14 cellular contexts compared by ENCODE assay signal in genomic region chr6:79546186-79546585, GRCh38. TPM values are rescaled to one million over a fixed set of nuclear protein-coding genes. Genes with fewer than 3 reads are reported as not detected.
A peak's percentile ranks its signal among the peaks of the same experiment; 100 is the strongest.
DNase-seq lines count a peak whose midpoint lies in the region; ATAC-seq and TF ChIP-seq lines count a peak whose summit lies in the region.
"Had no signal": no experiment of that assay in that cellular context is flagged by ENCODE, and none has a peak within 500 bp of the region (broad histone marks: within the 10 kb centered on the region; RNA-seq: fewer than 3 reads in every experiment).

No MANE protein-coding gene starts in this region.

- H3K27me3 ChIP-seq in psoas muscle (ENCODE audit: insufficient read depth in 3 of 3, low read length in 2 of 3) = no peaks in the 10 kb centered on the region
- no peaks in the 10 kb centered on the region for H3K27me3 ChIP-seq in CD8-positive, alpha-beta memory T cell (ENCODE audit: insufficient read depth, low read length, poor library complexity, severe bottlenecking)
- H3K27me3 ChIP-seq: ovary had no signal

- in situ Hi-C loops in G401 (cut with HindIII; ENCODE audit: low sequenced_read_pairs) = no loop called here

- intact Hi-C loops in psoas muscle (cut with DNase I) = loop anchor here in 1 of 2 donors (10.0 kb wide), 1 partner anchor 471 kb away; the partner anchor contains the start of gene PHIP

- peaks cover 3 to 20% of the 10 kb centered on the region in 2 donors for H3K36me3 ChIP-seq in psoas muscle (ENCODE audit: insufficient read depth in 1 of 2, low read depth in 1 of 2)
- H3K36me3 ChIP-seq in CD8-positive, alpha-beta memory T cell (ENCODE audit: insufficient read depth, low read length) = no peaks in the 10 kb centered on the region
- H3K36me3 ChIP-seq: ovary had no signal

- no peak for TF ChIP-seq CTCF in WTC11 (IDR thresholded peaks at IDR 0.05)
- TF ChIP-seq CTCF in fibroblast of villous mesenchyme (IDR thresholded peaks at IDR 0.05; ENCODE audit: insufficient read depth, low read depth, low read length) = no peak
- TF ChIP-seq CTCF in psoas muscle (IDR thresholded peaks at IDR 0.05) = no peak

- H3K4me1 ChIP-seq in psoas muscle = peaks cover 26% of the 10 kb centered on the region
- H3K4me1 ChIP-seq in CD8-positive, alpha-beta memory T cell (ENCODE audit: insufficient read depth, low read length) = no peaks in the 10 kb centered on the region

- H3K36me3 Mint-ChIP-seq in WTC11 = peaks cover 8% of the 10 kb centered on the region; the same call in 1 of the 2 replicates
- no peaks in the 10 kb centered on the region for H3K36me3 Mint-ChIP-seq in CD8-positive, alpha-beta memory T cell
- no peaks in the 10 kb centered on the region for H3K36me3 Mint-ChIP-seq in activated T-helper 17 cell treated with anti-CD3 and anti-CD28 coated beads, Interleukin-2, amount 50 U/mL, for 72 hours (ENCODE audit: low read depth)
- H3K36me3 Mint-ChIP-seq: activated naive CD8-positive, alpha-beta T cell treated with anti-CD3 and anti-CD28 coated beads, Interleukin-2, amount 10 ng/mL, durations not matched to agents 7 days and 5 days had no signal

- no peaks in the 10 kb centered on the region for H3K9me3 ChIP-seq in psoas muscle
- H3K9me3 ChIP-seq in CD8-positive, alpha-beta memory T cell (ENCODE audit: low read length) = no peaks in the 10 kb centered on the region
- H3K9me3 ChIP-seq: ovary had no signal

- DNase-seq in G401 (ENCODE audit: low spot score) = peak; percentile 46
- DNase-seq in WTC11 (ENCODE audit: low spot score) = no peak
- DNase-seq in fibroblast of villous mesenchyme (ENCODE audit: low read depth) = peak; percentile 30
- no peak for DNase-seq in psoas muscle
- no peak for DNase-seq in GOT3 (lab: John Stamatoyannopoulos, UW)
- no peak for DNase-seq in CD8-positive, alpha-beta memory T cell
- DNase-seq in COLO829 (ENCODE audit: low spot score) = no peak
- DNase-seq: activated naive CD8-positive, alpha-beta T cell treated with anti-CD3 and anti-CD28 coated beads, Interleukin-2, amount 10 ng/mL, durations not matched to agents 7 days and 5 days; NCI-H774; ovary; T-helper 1 cell had no signal

- WGBS in psoas muscle, 3 donors = 56 to 63% (median 62%) methylated on average over 3 of the region's 3 CpGs

- H3K27ac Mint-ChIP-seq in WTC11 = peak overlapping the region; percentile 51
- H3K27ac Mint-ChIP-seq in CD8-positive, alpha-beta memory T cell = no peak overlapping the region
- no peak overlapping the region for H3K27ac Mint-ChIP-seq in activated T-helper 17 cell treated with anti-CD3 and anti-CD28 coated beads, Interleukin-2, amount 50 U/mL, for 72 hours
- H3K27ac Mint-ChIP-seq: activated naive CD8-positive, alpha-beta T cell treated with anti-CD3 and anti-CD28 coated beads, Interleukin-2, amount 10 ng/mL, durations not matched to agents 7 days and 5 days had no signal

- POLR2A ChIA-PET in WTC11 (lab: Charles Lee) = interaction anchor here (1.7 kb wide), 1 partner anchor 10 kb away, joined by 12 read pairs; the partner anchor contains the start of gene LCA5
- POLR2A ChIA-PET in CD8-positive, alpha-beta memory T cell (lab: Charles Lee) = no interaction called here

- ATAC-seq in WTC11 (no peak), psoas muscle (no peak)
- ATAC-seq in activated T-helper 17 cell treated with anti-CD3 and anti-CD28 coated beads, Interleukin-2, amount 50 U/mL, for 72 hours (replicated peaks) = no peak

- no peaks in the 10 kb centered on the region for H3K27me3 Mint-ChIP-seq in WTC11 (ENCODE audit: low read depth)
- peaks cover 8 to 10% of the 10 kb centered on the region in 2 donors for H3K27me3 Mint-ChIP-seq in CD8-positive, alpha-beta memory T cell
- peaks cover 10% of the 10 kb centered on the region for H3K27me3 Mint-ChIP-seq in activated T-helper 17 cell treated with anti-CD3 and anti-CD28 coated beads, Interleukin-2, amount 50 U/mL, for 72 hours

- CTCF ChIA-PET in WTC11 (lab: Charles Lee) = interaction anchor here (1.7 to 2.8 kb wide), 3 partner anchors 9 to 216 kb away, joined by 4 to 8 read pairs (median 5); partner anchors contain the start of genes LCA5 and SH3BGRL2
- CTCF ChIA-PET in CD8-positive, alpha-beta memory T cell (lab: Charles Lee) = no interaction called here

- peaks cover 30% of the 10 kb centered on the region for H3K4me1 Mint-ChIP-seq in WTC11
- no peaks in the 10 kb centered on the region for H3K4me1 Mint-ChIP-seq in CD8-positive, alpha-beta memory T cell
- H3K4me1 Mint-ChIP-seq in activated T-helper 17 cell treated with anti-CD3 and anti-CD28 coated beads, Interleukin-2, amount 50 U/mL, for 72 hours = no peaks in the 10 kb centered on the region

- H3K4me3 Mint-ChIP-seq in WTC11 = no peak overlapping the region
- H3K4me3 Mint-ChIP-seq in CD8-positive, alpha-beta memory T cell = no peak overlapping the region
- no peak overlapping the region for H3K4me3 Mint-ChIP-seq in activated T-helper 17 cell treated with anti-CD3 and anti-CD28 coated beads, Interleukin-2, amount 50 U/mL, for 72 hours
- H3K4me3 Mint-ChIP-seq: activated naive CD8-positive, alpha-beta T cell treated with anti-CD3 and anti-CD28 coated beads, Interleukin-2, amount 10 ng/mL, durations not matched to agents 7 days and 5 days had no signal

- peak overlapping the region; percentile 82 for H3K27ac ChIP-seq in psoas muscle
- H3K27ac ChIP-seq in CD8-positive, alpha-beta memory T cell (ENCODE audit: low read depth, low read length) = no peak overlapping the region
- H3K27ac ChIP-seq: C4-2B, epithelial cell of prostate had no signal

- no peaks in the 10 kb centered on the region for H3K9me3 Mint-ChIP-seq in WTC11
- H3K9me3 Mint-ChIP-seq in CD8-positive, alpha-beta memory T cell = no peaks in the 10 kb centered on the region
- H3K9me3 Mint-ChIP-seq in activated T-helper 17 cell treated with anti-CD3 and anti-CD28 coated beads, Interleukin-2, amount 50 U/mL, for 72 hours = no peaks in the 10 kb centered on the region
- H3K9me3 Mint-ChIP-seq: activated naive CD8-positive, alpha-beta T cell treated with anti-CD3 and anti-CD28 coated beads, Interleukin-2, amount 10 ng/mL, durations not matched to agents 7 days and 5 days had no signal

- H3K4me3 ChIP-seq in fibroblast of villous mesenchyme (ENCODE audit: low read depth, low read length) (no peak overlapping the region), psoas muscle (no peak overlapping the region)
- H3K4me3 ChIP-seq in CD8-positive, alpha-beta memory T cell (ENCODE audit: low read length) = no peak overlapping the region
- H3K4me3 ChIP-seq: ovary had no signal

TF ChIP-seq in WTC11, 78 proteins besides CTCF, POLR2A, EP300 and RAD21:
- TF ChIP-seq, protein P1, sequence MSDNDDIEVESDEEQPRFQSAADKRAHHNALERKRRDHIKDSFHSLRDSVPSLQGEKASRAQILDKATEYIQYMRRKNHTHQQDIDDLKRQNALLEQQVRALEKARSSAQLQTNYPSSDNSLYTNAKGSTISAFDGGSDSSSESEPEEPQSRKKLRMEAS (CRISPR knock-in tag; IDR thresholded peaks at IDR 0.05) = no peak
- TF ChIP-seq MYBL2 (CRISPR knock-in tag; IDR thresholded peaks at IDR 0.05) = no peak
- TF ChIP-seq ATF6 (CRISPR knock-in tag; IDR thresholded peaks at IDR 0.05) = no peak
TF ChIP-seq in WTC11: peak in this region for 0.

RNA-seq across cellular contexts. Expression of gene LCA5, which starts 9.0 kb away (rescaled TPM):
- 18.8 and 24.2 TPM in 2 replicates for total RNA-seq in G401 (2014; rRNA removed; shearing (Covaris generic))
- 3.6 to 4.2 TPM (median 3.8 TPM) in 3 replicates for total RNA-seq in WTC11 (2021)
- 3.5 and 5.2 TPM in 2 replicates for total RNA-seq in fibroblast of villous mesenchyme
- 1 to 10 TPM in 3 of 4 donors, under 1 TPM in 1; 0.91 to 2.7 (median 1.6) TPM for total RNA-seq in psoas muscle
- polyA plus RNA-seq in psoas muscle = 1 to 10 TPM in 1 of 3 donors, under 1 TPM in 2; 0.48 to 1.1 (median 0.48) TPM
- total RNA-seq in CD8-positive, alpha-beta memory T cell = under 1 TPM; 0.16 to 0.22 TPM
- polyA plus RNA-seq in CD8-positive, alpha-beta memory T cell = 0.12 TPM
- under 1 TPM; 0.28 to 0.32 TPM for total RNA-seq in activated T-helper 17 cell treated with anti-CD3 and anti-CD28 coated beads, Interleukin-2, amount 50 U/mL, for 72 hours

Comparison
In these comparisons a context has a peak if more than half of its experiments do, and no peak if none do; other contexts are left out.
1. DNase-seq: peak in G401 (single experiment) and fibroblast of villous mesenchyme (single experiment); none in WTC11 (single experiment), psoas muscle (0 of 2), GOT3 (single experiment), CD8-positive, alpha-beta memory T cell (0 of 5) and COLO829 (single experiment).